ENCODE assay signal across 15 cellular contexts in genomic region chr16:81473561-81473960, GRCh38. TPM values are rescaled to one million over a fixed set of nuclear protein-coding genes. Genes with fewer than 3 reads are reported as not detected.
DNase-seq lines count a peak whose midpoint lies in the region; ATAC-seq, FAIRE-seq and TF ChIP-seq lines count a peak whose summit lies in the region.
"Had no signal": no experiment of that assay in that cellular context is flagged by ENCODE, and none has a peak within 500 bp of the region (broad histone marks: within the 10 kb centered on the region; RNA-seq: fewer than 3 reads in every experiment).

No MANE protein-coding gene starts in this region.

- H4K20me1 ChIP-seq in BLaER1: peaks cover 100% of the 10 kb centered on the region
- peaks cover 43% of the 10 kb centered on the region for H4K20me1 ChIP-seq in osteoblast (ENCODE audit: insufficient read depth, low read length)

- H3K27ac Mint-ChIP-seq in T-helper 17 cell: peak overlapping the region; percentile 59
- peak overlapping the region in 2 of 9 donors; percentile 20 to 51 for H3K27ac Mint-ChIP-seq in naive thymus-derived CD4-positive, alpha-beta T cell

- no peaks in the 10 kb centered on the region for H3K36me3 Mint-ChIP-seq in T-helper 17 cell (ENCODE audit: low read depth)
- peaks cover 5 to 29% (median 19%) of the 10 kb centered on the region in 5 donors for H3K36me3 Mint-ChIP-seq in naive thymus-derived CD4-positive, alpha-beta T cell

- in situ Hi-C loops in ACHN (cut with HindIII; ENCODE audit: low pct_ligation_motif_present, low pct_unique_long_range_greater_than_20kb, low sequenced_read_pairs): no loop called here

- TF ChIP-seq CTCF in heart right ventricle (IDR thresholded peaks at IDR 0.05) (no peak), osteoblast (IDR thresholded peaks at IDR 0.05; ENCODE audit: extremely low read depth, low read depth, low read length) (no peak)

- H3K4me3 ChIP-seq in BLaER1 (no peak overlapping the region), heart right ventricle (no peak overlapping the region), osteoblast (ENCODE audit: insufficient read depth, low read length) (no peak overlapping the region)
- H3K4me3 ChIP-seq in naive thymus-derived CD4-positive, alpha-beta T cell (ENCODE audit: low read length): no peak overlapping the region
- H3K4me3 ChIP-seq: SK-N-MC had no signal

- peaks cover 11% of the 10 kb centered on the region; the same call in 1 of the 2 replicates for H3K9me3 ChIP-seq in BLaER1
- no peaks in the 10 kb centered on the region for H3K9me3 ChIP-seq in T-helper 17 cell (ENCODE audit: control insufficient read depth, low read length, poor library complexity, severe bottlenecking)
- no peaks in the 10 kb centered on the region for H3K9me3 ChIP-seq in heart right ventricle
- no peaks in the 10 kb centered on the region for H3K9me3 ChIP-seq in osteoblast (ENCODE audit: low read depth, low read length)
- H3K9me3 ChIP-seq in naive thymus-derived CD4-positive, alpha-beta T cell (ENCODE audit: control insufficient read depth in 2 of 3, low read length in 3 of 3): no peaks in the 10 kb centered on the region

- DNase-seq in T-helper 17 cell (no peak), heart right ventricle (peak in 1 of 2 donors; percentile 49), osteoblast (ENCODE audit: insufficient read length, low spot score, missing footprints) (no peak), ACHN (no peak), HTR-8/SVneo (ENCODE audit: insufficient read length, low spot score) (no peak), NOMO-1 treated with DMSO at 0.1 percent for 48 hours (lab: John Stamatoyannopoulos, UW; ENCODE audit: unreplicated experiment) (no peak)
- no peak for DNase-seq in naive thymus-derived CD4-positive, alpha-beta T cell
- DNase-seq: GOT3; kidney glomerular epithelial cell; NCI-H2171 treated with DMSO at 0.1 percent for 48 hours; nucleus accumbens; stimulated activated CD4-positive, alpha-beta T cell treated with anti-CD3 and anti-CD28 coated beads, Interleukin-15, amount 100 ng/mL, for 24 hours; WERI-Rb-1 had no signal

- H3K79me2 ChIP-seq in osteoblast (ENCODE audit: insufficient read depth, low read length): peaks cover 52% of the 10 kb centered on the region

- no peak overlapping the region for H2AFZ ChIP-seq in osteoblast (ENCODE audit: low read length)

- CTCF ChIA-PET in naive thymus-derived CD4-positive, alpha-beta T cell (lab: Charles Lee): no interaction called here

- ATAC-seq in T-helper 17 cell (no peak), heart right ventricle (peak in 7 of 8 donors; percentile 46 to 76 (median 67))
- no peak for ATAC-seq in naive thymus-derived CD4-positive, alpha-beta T cell

- no peak overlapping the region for H3K9ac ChIP-seq in BLaER1

- peaks cover 63% of the 10 kb centered on the region for H3K4me1 Mint-ChIP-seq in T-helper 17 cell
- H3K4me1 Mint-ChIP-seq in naive thymus-derived CD4-positive, alpha-beta T cell: peaks cover 66 to 94% (median 87%) of the 10 kb centered on the region in 7 donors

- intact Hi-C loops in heart right ventricle (cut with DNase I): no loop called here
- intact Hi-C loops in naive thymus-derived CD4-positive, alpha-beta T cell (cut with micrococcal nuclease): loop anchor here in 1 of 2 donors (5.0 kb wide), 2 partner anchors 49 to 249 kb away; no protein-coding TSS in a partner anchor

- H3K27me3 ChIP-seq in BLaER1 (no peaks in the 10 kb centered on the region), heart right ventricle (no peaks in the 10 kb centered on the region), osteoblast (ENCODE audit: insufficient read depth, low read length) (no peaks in the 10 kb centered on the region)
- no peaks in the 10 kb centered on the region for H3K27me3 ChIP-seq in naive thymus-derived CD4-positive, alpha-beta T cell (ENCODE audit: control insufficient read depth in 2 of 2, insufficient read depth in 2 of 2, low read length in 2 of 2)

- 40 to 68% methylated on average over 10 of the region's 10 CpGs for WGBS in heart right ventricle, 2 donors

- H3K4me3 Mint-ChIP-seq in T-helper 17 cell: no peak overlapping the region
- peak overlapping the region in 2 of 10 donors; percentile 17 to 32 for H3K4me3 Mint-ChIP-seq in naive thymus-derived CD4-positive, alpha-beta T cell

- no peak overlapping the region for H3K27ac ChIP-seq in BLaER1
- peak overlapping the region in 6 of 10 donors; percentile 29 to 68 (median 42) for H3K27ac ChIP-seq in heart right ventricle
- H3K27ac ChIP-seq in osteoblast (ENCODE audit: low read depth, low read length): peak overlapping the region; percentile 11
- no peak overlapping the region for H3K27ac ChIP-seq in naive thymus-derived CD4-positive, alpha-beta T cell (ENCODE audit: low read depth, low read length)
- H3K27ac ChIP-seq: SK-N-MC, WERI-Rb-1 had no signal

- H3K9me3 Mint-ChIP-seq in naive thymus-derived CD4-positive, alpha-beta T cell: no peaks in the 10 kb centered on the region

- POLR2A ChIA-PET in naive thymus-derived CD4-positive, alpha-beta T cell (lab: Charles Lee): interaction anchor here (0.5 to 0.6 kb wide), 2 partner anchors 47 to 418 kb away, joined by 3 to 4 read pairs; no protein-coding TSS in a partner anchor

- H3K4me1 ChIP-seq in BLaER1 (peaks cover 92% of the 10 kb centered on the region), heart right ventricle (peaks cover 6 to 99% (median 60%) of the 10 kb centered on the region in 9 donors), osteoblast (ENCODE audit: insufficient read depth, low read length) (peaks cover 14% of the 10 kb centered on the region)
- peaks cover 50 to 59% of the 10 kb centered on the region in 2 donors for H3K4me1 ChIP-seq in naive thymus-derived CD4-positive, alpha-beta T cell (ENCODE audit: control insufficient read depth in 2 of 2, insufficient read depth in 2 of 2, low read length in 2 of 2)

- FAIRE-seq in HTR-8/SVneo (lab: Jason Lieb, UNC): no peak

- H3K36me3 ChIP-seq in BLaER1: peaks cover 65% of the 10 kb centered on the region
- peaks cover 0 to 11% (median 0%) of the 10 kb centered on the region in 9 donors for H3K36me3 ChIP-seq in heart right ventricle
- no peaks in the 10 kb centered on the region for H3K36me3 ChIP-seq in osteoblast (ENCODE audit: insufficient read depth, low read length)
- peaks cover 0 to 5% (median 0%) of the 10 kb centered on the region in 3 experiments for H3K36me3 ChIP-seq in naive thymus-derived CD4-positive, alpha-beta T cell (ENCODE audit: control insufficient read depth in 2 of 3, insufficient read depth in 3 of 3, low read length in 3 of 3)
- H3K36me3 ChIP-seq: WERI-Rb-1 had no signal

- H3K4me2 ChIP-seq in BLaER1 (peak overlapping the region; percentile 90; the same call in 1 of the 2 replicates), osteoblast (ENCODE audit: insufficient read depth, low read length) (peak overlapping the region; percentile 38)

- no peaks in the 10 kb centered on the region for H3K27me3 Mint-ChIP-seq in T-helper 17 cell
- no peaks in the 10 kb centered on the region for H3K27me3 Mint-ChIP-seq in naive thymus-derived CD4-positive, alpha-beta T cell

RNA-seq across cellular contexts. Expression of gene CMIP, which starts 29.0 kb away (rescaled TPM):
- total RNA-seq in T-helper 17 cell (10 to 100 TPM; 42.7 to 94.5 TPM), heart right ventricle (10 to 100 TPM in 9 of 10 donors, 1 to 10 TPM in 1; 8.8 to 32.8 (median 14.0) TPM), osteoblast (6.2 and 8.3 TPM in 2 replicates)
- 1 to 10 TPM; 5.4 to 7.2 TPM for polyA plus RNA-seq in heart right ventricle
- total RNA-seq in naive thymus-derived CD4-positive, alpha-beta T cell: 10 to 100 TPM; 28.9 to 75.4 (median 38.2) TPM
- polyA plus RNA-seq in naive thymus-derived CD4-positive, alpha-beta T cell: under 1 TPM; 0.66 to 0.92 TPM

Comparison
In these comparisons a context has a peak if more than half of its experiments do, and no peak if none do; other contexts are left out.
1. H3K27ac ChIP-seq: peak in heart right ventricle (6 of 10) and osteoblast (single experiment); none in BLaER1 (single experiment) and naive thymus-derived CD4-positive, alpha-beta T cell (single experiment).
2. ATAC-seq: peak in heart right ventricle (7 of 8); none in T-helper 17 cell (single experiment) and naive thymus-derived CD4-positive, alpha-beta T cell (single experiment).